ENCODE assay signal across 10 cellular contexts in the genomic region with DNA sequence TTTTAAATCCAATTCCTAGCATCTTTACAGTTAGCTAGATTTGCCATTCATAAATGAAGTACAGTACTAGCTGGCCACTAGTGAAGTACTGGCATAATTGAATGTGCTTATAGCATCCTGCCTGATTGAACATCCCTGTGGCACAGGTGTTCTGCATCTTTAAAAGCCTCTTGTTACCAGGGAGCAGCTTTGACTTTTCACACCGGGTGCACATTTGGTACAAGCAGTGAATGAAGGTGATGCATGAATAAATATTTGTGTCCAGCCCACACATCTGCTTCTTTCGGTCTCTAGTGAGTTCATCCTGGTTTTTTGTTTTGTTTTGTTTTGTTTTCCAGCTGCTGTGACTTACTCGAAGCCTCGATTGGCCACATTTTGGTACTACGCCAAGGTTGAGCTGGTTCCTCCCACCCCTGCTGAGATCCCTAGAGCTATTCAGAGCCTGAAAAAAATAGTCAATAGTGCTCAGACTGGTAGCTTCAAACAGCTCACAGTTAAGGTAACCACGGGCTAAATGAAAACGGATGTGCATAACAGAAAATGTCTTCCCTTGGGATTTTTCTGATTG. TPM values are rescaled to one million over a fixed set of nuclear protein-coding genes. Genes with fewer than 3 reads are reported as not detected.
DNase-seq lines count a peak whose midpoint lies in the region; ATAC-seq and TF ChIP-seq lines count a peak whose summit lies in the region.
"Had no signal": no experiment of that assay in that cellular context is flagged by ENCODE, and none has a peak within 500 bp of the region (broad histone marks: within the 10 kb centered on the region; RNA-seq: fewer than 3 reads in every experiment).

No MANE protein-coding gene starts in this region.

- intact Hi-C loops in mammary epithelial cell (cut with micrococcal nuclease): no loop called here

- no TSS peak for BruUV-seq in mammary epithelial cell (replicated peaks; lab: Mats Ljungman, UMichigan)

- H3F3A ChIP-seq in DOHH2 (ENCODE audit: control insufficient read depth, insufficient read depth): peaks cover 23% of the 10 kb centered on the region

- peak overlapping the region; percentile 22 for H3K4me2 ChIP-seq in DOHH2 (ENCODE audit: low read length)
- H3K4me2 ChIP-seq in osteoblast (ENCODE audit: insufficient read depth, low read length): no peak overlapping the region
- H3K4me2 ChIP-seq in mammary epithelial cell (ENCODE audit: insufficient read depth, low read depth, low read length): no peak overlapping the region

- H3K79me2 ChIP-seq in DOHH2 (ENCODE audit: control insufficient read depth, low read length) (peaks cover 82% of the 10 kb centered on the region), osteoblast (ENCODE audit: insufficient read depth, low read length) (peaks cover 74% of the 10 kb centered on the region), mammary epithelial cell (ENCODE audit: insufficient read depth, low read length) (peaks cover 77% of the 10 kb centered on the region)

- ATAC-seq in HG03039 (IDR thresholded peaks at IDR 0.05; ENCODE audit: unreplicated experiment): no peak
- ATAC-seq: stimulated activated naive CD8-positive, alpha-beta T cell treated with anti-CD3 and anti-CD28 coated beads, Interleukin-15, Interleukin-2, amounts not matched to agents 100 U/mL and 50 U/mL, for 24 hours had no signal

- no peaks in the 10 kb centered on the region for H3K9me3 ChIP-seq in DOHH2 (ENCODE audit: control insufficient read depth, insufficient read depth, low read length)
- H3K9me3 ChIP-seq in osteoblast (ENCODE audit: low read depth, low read length): no peaks in the 10 kb centered on the region
- no peaks in the 10 kb centered on the region for H3K9me3 ChIP-seq in mammary epithelial cell (replicated peaks; ENCODE audit: insufficient read depth, low read length)

- H4K20me1 ChIP-seq in DOHH2 (ENCODE audit: control insufficient read depth, insufficient read depth, low read depth, low read length): peaks cover 35% of the 10 kb centered on the region
- H4K20me1 ChIP-seq in osteoblast (ENCODE audit: insufficient read depth, low read length): peaks cover 34% of the 10 kb centered on the region
- H4K20me1 ChIP-seq in mammary epithelial cell (ENCODE audit: insufficient read depth, low read length): peaks cover 2% of the 10 kb centered on the region

- H2AFZ ChIP-seq in osteoblast (ENCODE audit: low read length) (no peak overlapping the region), mammary epithelial cell (ENCODE audit: low read depth, low read length) (no peak overlapping the region)

- H3K4me3 ChIP-seq in DOHH2 (ENCODE audit: low read length) (no peak overlapping the region), astrocyte of the cerebellum (ENCODE audit: low read depth, low read length) (no peak overlapping the region), osteoblast (ENCODE audit: insufficient read depth, low read length) (no peak overlapping the region), mammary epithelial cell (replicated peaks in 1 of 3; ENCODE audit: insufficient read depth in 1 of 3, low read depth in 2 of 3, low read length in 3 of 3) (no peak overlapping the region)
- H3K4me3 ChIP-seq: skin epidermis had no signal

- WGBS in mammary epithelial cell (ENCODE audit: low coverage, missing lambda C conversion rate): 66% methylated on average over 7 of the region's 7 CpGs

- H3K27ac ChIP-seq in DOHH2 (ENCODE audit: low read depth, low read length): no peak overlapping the region
- H3K27ac ChIP-seq in osteoblast (ENCODE audit: low read depth, low read length): peak overlapping the region; percentile 19
- no peak overlapping the region for H3K27ac ChIP-seq in mammary epithelial cell (ENCODE audit: insufficient read depth, low read depth, low read length)
- H3K27ac ChIP-seq: skin epidermis had no signal

- H3K36me3 ChIP-seq in DOHH2 (ENCODE audit: control insufficient read depth, low read length) (peaks cover 88% of the 10 kb centered on the region), osteoblast (ENCODE audit: insufficient read depth, low read length) (peaks cover 33% of the 10 kb centered on the region), mammary epithelial cell (ENCODE audit: insufficient read depth, low read length) (peaks cover 13% of the 10 kb centered on the region)

- DNase-seq in NCI-H146 (lab: John Stamatoyannopoulos, UW): peak; percentile 54
- peak; percentile 43 for DNase-seq in astrocyte of the cerebellum (ENCODE audit: low read depth)
- no peak for DNase-seq in osteoblast (ENCODE audit: insufficient read length, low spot score, missing footprints)
- DNase-seq in mammary epithelial cell: no peak
- DNase-seq in G401 (ENCODE audit: low spot score): no peak
- DNase-seq: NCI-H510A; stimulated activated naive CD8-positive, alpha-beta T cell treated with anti-CD3 and anti-CD28 coated beads, Interleukin-15, Interleukin-2, amounts not matched to agents 100 U/mL and 50 U/mL, for 24 hours had no signal

- H3K9me2 ChIP-seq in DOHH2 (replicated peaks; ENCODE audit: control insufficient read depth, low read length): no peaks in the 10 kb centered on the region

- in situ Hi-C loops in astrocyte of the cerebellum (cut with HindIII; ENCODE audit: low sequenced_read_pairs): no loop called here
- in situ Hi-C loops in mammary epithelial cell (cut with MboI; ENCODE audit: low sequenced_read_pairs in 2 of 2): loop anchor here in 1 of 2 donors (10.0 kb wide), 1 partner anchor 88 kb away; no protein-coding TSS in a partner anchor
- in situ Hi-C loops in G401 (cut with HindIII; ENCODE audit: low sequenced_read_pairs): no loop called here

- peaks cover 79% of the 10 kb centered on the region for H3K4me1 ChIP-seq in DOHH2 (ENCODE audit: control insufficient read depth, low read length)
- peaks cover 12% of the 10 kb centered on the region for H3K4me1 ChIP-seq in osteoblast (ENCODE audit: insufficient read depth, low read length)
- peaks cover 9% of the 10 kb centered on the region for H3K4me1 ChIP-seq in mammary epithelial cell (ENCODE audit: insufficient read depth, low read length)

- CTCF ChIA-PET in mammary epithelial cell (lab: Charles Lee; ENCODE audit: low non-redundant PET): no interaction called here

- dilution Hi-C loops in mammary epithelial cell (cut with HindIII; ENCODE audit: low sequenced_read_pairs): no loop called here

- TF ChIP-seq CTCF in DOHH2 (IDR thresholded peaks at IDR 0.05; ENCODE audit: low read depth, low read length, poor library complexity, severe bottlenecking) (no peak), astrocyte of the cerebellum (IDR thresholded peaks at IDR 0.05; ENCODE audit: low read depth, low read length, missing control alignments) (no peak), osteoblast (IDR thresholded peaks at IDR 0.05; ENCODE audit: extremely low read depth, low read depth, low read length) (no peak), mammary epithelial cell (conservative IDR thresholded peaks at IDR 0.05 in 1 of 2, IDR thresholded peaks at IDR 0.05 in 1 of 2; ENCODE audit: extremely low read depth in 1 of 2, insufficient read depth in 1 of 2, low read depth in 1 of 2, low read length in 2 of 2) (no peak)

- no peak overlapping the region for H3K9ac ChIP-seq in mammary epithelial cell (ENCODE audit: insufficient read depth, low read length)

- H3K27me3 ChIP-seq in DOHH2 (ENCODE audit: control insufficient read depth, low read length) (no peaks in the 10 kb centered on the region), osteoblast (ENCODE audit: insufficient read depth, low read length) (no peaks in the 10 kb centered on the region), mammary epithelial cell (ENCODE audit: insufficient read depth, low read length) (no peaks in the 10 kb centered on the region)

RNA-seq across cellular contexts. Expression of a gene that starts 5.3 kb away (rescaled TPM):
- total RNA-seq in osteoblast (25.3 and 31.1 TPM in 2 replicates), mammary epithelial cell (100 to 1,000 TPM in 1 of 2 donors, 10 to 100 TPM in 1; 24.8 to 187 TPM)
- polyA plus RNA-seq in mammary epithelial cell: 266 TPM
- 109 TPM for polyA minus RNA-seq in mammary epithelial cell
- 146 and 244 TPM in 2 replicates for total RNA-seq in G401 (2014; rRNA removed; shearing (Covaris generic))

RNA-seq across cellular contexts. Expression of a gene that starts 29.6 kb away (rescaled TPM):
- 38.4 and 49.5 TPM in 2 replicates for total RNA-seq in osteoblast
- 10 to 100 TPM; 35.7 to 55.2 TPM for total RNA-seq in mammary epithelial cell
- 15.0 TPM for polyA plus RNA-seq in mammary epithelial cell
- polyA minus RNA-seq in mammary epithelial cell: 104 TPM
- 6.6 and 20.5 TPM in 2 replicates for total RNA-seq in G401 (2014; rRNA removed; shearing (Covaris generic))

RNA-seq across cellular contexts. Expression of a gene that starts 47.3 kb away (rescaled TPM):
- total RNA-seq in osteoblast (63.0 and 63.4 TPM in 2 replicates), mammary epithelial cell (10 to 100 TPM; 31.9 to 54.3 TPM)
- polyA plus RNA-seq in mammary epithelial cell: 9.4 TPM
- polyA minus RNA-seq in mammary epithelial cell: 73.2 TPM
- total RNA-seq in G401 (2014; rRNA removed; shearing (Covaris generic)): 24.3 and 35.0 TPM in 2 replicates

Comparison
In these comparisons a context has a peak if more than half of its experiments do, and no peak if none do; other contexts are left out.
1. DNase-seq: peak in NCI-H146 (single experiment) and astrocyte of the cerebellum (single experiment); none in osteoblast (single experiment), mammary epithelial cell (single experiment) and G401 (single experiment).